In genomic region chr13:33932765-33933406, GRCh38 we compare ENCODE assay signal across 25 cellular contexts.
A peak's percentile ranks its signal among the peaks of the same experiment; 100 is the strongest.
DNase-seq lines count a peak whose midpoint lies in the region; ATAC-seq and TF ChIP-seq lines count a peak whose summit lies in the region.
"Had no signal": no experiment of that assay in that cellular context is flagged by ENCODE, and none has a peak within 500 bp of the region (broad histone marks: within the 10 kb centered on the region; RNA-seq: fewer than 3 reads in every experiment).

No MANE protein-coding gene starts in this region.

- no peaks in the 10 kb centered on the region for H3K27me3 Mint-ChIP-seq in glutamatergic neuron (ENCODE audit: unreplicated experiment)
- H3K27me3 Mint-ChIP-seq: activated naive CD8-positive, alpha-beta T cell; CD4-positive, alpha-beta T cell; IgD-negative memory B cell; natural killer cell treated with Interleukin-12 subunit alpha and Interleukin-12 subunit beta and Interleukin-15 and Interleukin-18, amount 100 ng/mL, for 72 hours; progenitor cell of endocrine pancreas had no signal

- H3K9me3 Mint-ChIP-seq in glutamatergic neuron (ENCODE audit: unreplicated experiment), result no peaks in the 10 kb centered on the region
- H3K9me3 Mint-ChIP-seq: activated T-helper 2 cell treated with anti-CD3 and anti-CD28 coated beads, Interferon-gamma antibody, Interleukin-2, Interleukin-4, amounts not matched to agents 10 μg/mL and 5 μg/mL and 100 μg/mL, durations not matched to agents 14 hours and 24 hours and 36 hours; CD4-positive, alpha-beta T cell; IgD-negative memory B cell; natural killer cell treated with Interleukin-12 subunit alpha and Interleukin-12 subunit beta and Interleukin-15 and Interleukin-18, amount 100 ng/mL, for 72 hours; WTC11 had no signal

- ATAC-seq in GM21723 (IDR thresholded peaks at IDR 0.05; ENCODE audit: unreplicated experiment), result no peak
- ATAC-seq: body of pancreas; natural killer cell treated with Interleukin-12 subunit alpha and Interleukin-12 subunit beta and Interleukin-15 and Interleukin-18, amount 100 ng/mL, for 72 hours; stimulated activated naive CD8-positive, alpha-beta T cell treated with anti-CD3 and anti-CD28 coated beads, Interleukin-15, Interleukin-2, amounts not matched to agents 100 U/mL and 50 U/mL, for 24 hours; WTC11 had no signal

- H3K27ac Mint-ChIP-seq in glutamatergic neuron (ENCODE audit: unreplicated experiment), result peak overlapping the region; percentile 52
- H3K27ac Mint-ChIP-seq: activated naive CD8-positive, alpha-beta T cell; activated T-helper 2 cell treated with anti-CD3 and anti-CD28 coated beads, Interferon-gamma antibody, Interleukin-2, Interleukin-4, amounts not matched to agents 10 μg/mL and 5 μg/mL and 100 μg/mL, durations not matched to agents 14 hours and 24 hours and 36 hours; CD4-positive, alpha-beta T cell; IgD-negative memory B cell; natural killer cell treated with Interleukin-12 subunit alpha and Interleukin-12 subunit beta and Interleukin-15 and Interleukin-18, amount 100 ng/mL, for 72 hours; progenitor cell of endocrine pancreas; WTC11 had no signal

- peak; percentile 48 for DNase-seq in DMS 273 treated with DMSO at 0.1 percent for 48 hours (lab: John Stamatoyannopoulos, UW)
- DNase-seq in DMS53 treated with DMSO at 0.1 percent for 48 hours (lab: John Stamatoyannopoulos, UW; ENCODE audit: unreplicated experiment), result peak; percentile 3
- peak; percentile 73 for DNase-seq in SK-N-DZ (ENCODE audit: low spot score)
- no peak for DNase-seq in glutamatergic neuron
- DNase-seq in stimulated activated CD4-positive, alpha-beta T cell treated with anti-CD3 and anti-CD28 coated beads, Interleukin-2, amount 100 ng/mL, for 48 hours, result no peak
- no peak for DNase-seq in NK-92 treated with Interleukin-12 subunit alpha and Interleukin-12 subunit beta, amount 100 ng/mL, for 24 hours (lab: John Stamatoyannopoulos, UW)
- DNase-seq: activated CD4-positive, alpha-beta T cell treated with anti-CD3 and anti-CD28 coated beads, Interleukin-2, amount 50 U/mL, for 4 hours; activated CD8-positive, alpha-beta memory T cell treated with anti-CD3 and anti-CD28 coated beads, Interleukin-2, amount 50 U/mL, for 4 hours; body of pancreas; CD4-positive, alpha-beta T cell; cortex of kidney; DMS153; head of caudate nucleus; left ventricle myocardium inferior; NCI-H1436 treated with DMSO at 0.1 percent for 48 hours; stimulated activated CD4-positive, alpha-beta T cell treated with anti-CD3 and anti-CD28 coated beads, Interleukin-2, amount 100 ng/mL, for 24 hours; stimulated activated naive CD8-positive, alpha-beta T cell treated with anti-CD3 and anti-CD28 coated beads, Interleukin-15, Interleukin-2, amounts not matched to agents 100 U/mL and 50 U/mL, for 24 hours; T1000 had no signal

- H3K36me3 Mint-ChIP-seq in glutamatergic neuron (ENCODE audit: unreplicated experiment), result no peaks in the 10 kb centered on the region
- H3K36me3 Mint-ChIP-seq: activated naive CD8-positive, alpha-beta T cell; IgD-negative memory B cell; natural killer cell treated with Interleukin-12 subunit alpha and Interleukin-12 subunit beta and Interleukin-15 and Interleukin-18, amount 100 ng/mL, for 72 hours; WTC11 had no signal

- H3K4me3 Mint-ChIP-seq in glutamatergic neuron (ENCODE audit: unreplicated experiment), result no peak overlapping the region
- H3K4me3 Mint-ChIP-seq: activated naive CD8-positive, alpha-beta T cell; CD4-positive, alpha-beta T cell; IgD-negative memory B cell; natural killer cell treated with Interleukin-12 subunit alpha and Interleukin-12 subunit beta and Interleukin-15 and Interleukin-18, amount 100 ng/mL, for 72 hours; WTC11 had no signal

- H3K4me1 Mint-ChIP-seq in glutamatergic neuron (ENCODE audit: low read depth, unreplicated experiment), result peaks cover 19% of the 10 kb centered on the region
- H3K4me1 Mint-ChIP-seq: IgD-negative memory B cell had no signal

- no peak for TF ChIP-seq CTCF in glutamatergic neuron (IDR thresholded peaks at IDR 0.05; ENCODE audit: partially characterized antibody, unreplicated experiment)

Comparison
In these comparisons a context has a peak if more than half of its experiments do, and no peak if none do; other contexts are left out.
1. DNase-seq: peak in DMS 273 treated with DMSO at 0.1 percent for 48 hours (single experiment), DMS53 treated with DMSO at 0.1 percent for 48 hours (single experiment) and SK-N-DZ (single experiment); none in glutamatergic neuron (single experiment), stimulated activated CD4-positive, alpha-beta T cell treated with anti-CD3 and anti-CD28 coated beads, Interleukin-2, amount 100 ng/mL, for 48 hours (0 of 2) and NK-92 treated with Interleukin-12 subunit alpha and Interleukin-12 subunit beta, amount 100 ng/mL, for 24 hours (single experiment).